18 cellular contexts compared by ENCODE assay signal in the genomic region with DNA sequence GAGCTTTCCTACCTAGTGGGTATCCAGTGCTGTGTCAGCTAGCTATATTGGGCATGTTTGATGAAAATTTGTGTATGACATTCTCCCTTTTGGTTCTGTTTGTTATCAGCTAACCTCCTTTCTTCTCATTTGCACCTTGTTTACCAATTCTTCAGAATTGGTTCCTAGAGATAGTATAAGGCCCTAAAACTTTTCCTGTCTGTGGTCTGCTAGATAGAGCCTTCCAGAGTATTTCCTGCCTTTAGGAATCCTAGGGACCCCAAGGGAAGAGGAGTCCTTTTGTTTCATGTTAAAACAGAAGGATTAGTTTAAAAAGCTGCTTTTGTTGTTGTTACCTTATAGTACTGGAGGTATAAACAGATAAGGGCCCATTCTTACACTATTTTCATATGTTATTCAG. TPM values are rescaled to one million over a fixed set of nuclear protein-coding genes. Genes with fewer than 3 reads are reported as not detected.
A peak's percentile ranks its signal among the peaks of the same experiment; 100 is the strongest.
DNase-seq lines count a peak whose midpoint lies in the region; ATAC-seq and TF ChIP-seq lines count a peak whose summit lies in the region.
"Had no signal": no experiment of that assay in that cellular context is flagged by ENCODE, and none has a peak within 500 bp of the region (broad histone marks: within the 10 kb centered on the region; RNA-seq: fewer than 3 reads in every experiment).

No MANE protein-coding gene starts in this region.

- TF ChIP-seq CTCF in heart left ventricle (IDR thresholded peaks at IDR 0.05), result no peak
- no peak for TF ChIP-seq CTCF in endothelial cell (IDR thresholded peaks at IDR 0.05; ENCODE audit: unreplicated experiment)
- TF ChIP-seq CTCF in upper lobe of left lung (IDR thresholded peaks at IDR 0.05), result no peak
- no peak for TF ChIP-seq CTCF in mucosa of descending colon (IDR thresholded peaks at IDR 0.05)

- H3K4me1 Mint-ChIP-seq in endothelial cell (ENCODE audit: unreplicated experiment), result peaks cover 86% of the 10 kb centered on the region
- H3K4me1 Mint-ChIP-seq in natural killer cell treated with Interleukin-12 subunit alpha and Interleukin-12 subunit beta and Interleukin-15 and Interleukin-18, amount 100 ng/mL, for 72 hours (ENCODE audit: low read depth in 2 of 2), result peaks cover 16 to 24% of the 10 kb centered on the region in 2 donors

- no peaks in the 10 kb centered on the region for H3K9me3 ChIP-seq in heart left ventricle
- no peaks in the 10 kb centered on the region for H3K9me3 ChIP-seq in upper lobe of left lung
- no peaks in the 10 kb centered on the region for H3K9me3 ChIP-seq in mucosa of descending colon
- H3K9me3 ChIP-seq: SJSA1, tibial artery had no signal

- H3K36me3 ChIP-seq in heart left ventricle (peaks cover 0 to 74% (median 65%) of the 10 kb centered on the region in 9 donors), upper lobe of left lung (peaks cover 0 to 63% (median 17%) of the 10 kb centered on the region in 4 donors), mucosa of descending colon (ENCODE audit: low read depth) (no peaks in the 10 kb centered on the region)

- H3K27me3 ChIP-seq in heart left ventricle (no peaks in the 10 kb centered on the region), upper lobe of left lung (no peaks in the 10 kb centered on the region)
- H3K27me3 ChIP-seq: SJSA1, tibial artery had no signal

- TF ChIP-seq POLR2A in heart left ventricle (IDR thresholded peaks at IDR 0.05) (no peak), upper lobe of left lung (IDR thresholded peaks at IDR 0.05) (no peak)

- intact Hi-C loops in heart left ventricle (cut with DNase I), result loop anchor here in 1 of 10 donors (10.0 kb wide), 1 partner anchor 61 kb away; no protein-coding TSS in a partner anchor
- intact Hi-C loops in left cardiac atrium (cut with DNase I), result no loop called here
- intact Hi-C loops in mucosa of descending colon (cut with DNase I, micrococcal nuclease), result no loop called here

- no peak for TF ChIP-seq EP300 in upper lobe of left lung (IDR thresholded peaks at IDR 0.05)

- ATAC-seq in heart left ventricle (no peak), left cardiac atrium (no peak), upper lobe of left lung (ENCODE audit: low FRiP score in 2 of 2) (no peak), HG03439 (IDR thresholded peaks at IDR 0.05; ENCODE audit: unreplicated experiment) (no peak), mucosa of descending colon (no peak)
- no peak for ATAC-seq in natural killer cell treated with Interleukin-12 subunit alpha and Interleukin-12 subunit beta and Interleukin-15 and Interleukin-18, amount 100 ng/mL, for 72 hours

- no peak overlapping the region for H3K4me3 ChIP-seq in heart left ventricle
- H3K4me3 ChIP-seq in upper lobe of left lung, result no peak overlapping the region
- no peak overlapping the region for H3K4me3 ChIP-seq in mucosa of descending colon
- H3K4me3 ChIP-seq: GM23248, SJSA1, tibial artery had no signal

- H3K27ac Mint-ChIP-seq in endothelial cell (ENCODE audit: unreplicated experiment), result peak overlapping the region; percentile 100
- H3K27ac Mint-ChIP-seq in natural killer cell treated with Interleukin-12 subunit alpha and Interleukin-12 subunit beta and Interleukin-15 and Interleukin-18, amount 100 ng/mL, for 72 hours, result peak overlapping the region; percentile 39 to 72

- H3K4me3 Mint-ChIP-seq in endothelial cell (ENCODE audit: unreplicated experiment), result peak overlapping the region; percentile 77
- H3K4me3 Mint-ChIP-seq in natural killer cell treated with Interleukin-12 subunit alpha and Interleukin-12 subunit beta and Interleukin-15 and Interleukin-18, amount 100 ng/mL, for 72 hours, result no peak overlapping the region

- DNase-seq in heart left ventricle (no peak), left cardiac atrium (no peak), endothelial cell (ENCODE audit: low spot score) (no peak), upper lobe of left lung (no peak), mucosa of descending colon (no peak), DMS53 treated with DMSO at 0.1 percent for 48 hours (lab: John Stamatoyannopoulos, UW; ENCODE audit: unreplicated experiment) (no peak)
- DNase-seq in natural killer cell treated with Interleukin-12 subunit alpha and Interleukin-12 subunit beta and Interleukin-15 and Interleukin-18, amount 100 ng/mL, for 72 hours (ENCODE audit: low spot score), result no peak
- DNase-seq: activated T-cell treated with anti-CD3 and anti-CD28 coated beads, Interleukin-2, amount 50 U/mL, for 1 hour; EL; erythroblast; GM23248; NCI-H1694 treated with DMSO at 0.1 percent for 48 hours; stimulated activated CD4-positive, alpha-beta T cell treated with anti-CD3 and anti-CD28 coated beads, Interleukin-4, amount 100 ng/mL, for 1 hour; stimulated activated CD8-positive, alpha-beta memory T cell treated with anti-CD3 and anti-CD28 coated beads, Interleukin-4, amount 100 ng/mL, for 48 hours; T1000 had no signal

- H3K27ac ChIP-seq in heart left ventricle, result peak overlapping the region in 11 of 12 donors; percentile 12 to 93 (median 51)
- H3K27ac ChIP-seq in upper lobe of left lung, result peak overlapping the region; percentile 48 to 81 (median 64)
- H3K27ac ChIP-seq: GM23248, SJSA1, tibial artery had no signal

- peaks cover 8 to 79% (median 57%) of the 10 kb centered on the region in 12 donors for H3K4me1 ChIP-seq in heart left ventricle
- peaks cover 43 to 58% (median 43%) of the 10 kb centered on the region in 4 donors for H3K4me1 ChIP-seq in upper lobe of left lung
- H3K4me1 ChIP-seq in mucosa of descending colon (ENCODE audit: low read depth), result peaks cover 5% of the 10 kb centered on the region

- H3K36me3 Mint-ChIP-seq in endothelial cell (ENCODE audit: low read depth, unreplicated experiment), result peaks cover 26% of the 10 kb centered on the region
- H3K36me3 Mint-ChIP-seq in natural killer cell treated with Interleukin-12 subunit alpha and Interleukin-12 subunit beta and Interleukin-15 and Interleukin-18, amount 100 ng/mL, for 72 hours, result peaks cover 21% of the 10 kb centered on the region

- peaks cover 10% of the 10 kb centered on the region for H3K27me3 Mint-ChIP-seq in endothelial cell (ENCODE audit: unreplicated experiment)
- H3K27me3 Mint-ChIP-seq in natural killer cell treated with Interleukin-12 subunit alpha and Interleukin-12 subunit beta and Interleukin-15 and Interleukin-18, amount 100 ng/mL, for 72 hours, result no peaks in the 10 kb centered on the region

- no peaks in the 10 kb centered on the region for H3K9me3 Mint-ChIP-seq in endothelial cell (ENCODE audit: unreplicated experiment)
- no peaks in the 10 kb centered on the region for H3K9me3 Mint-ChIP-seq in natural killer cell treated with Interleukin-12 subunit alpha and Interleukin-12 subunit beta and Interleukin-15 and Interleukin-18, amount 100 ng/mL, for 72 hours

RNA-seq across cellular contexts. Expression of a gene that starts 11.5 kb away (rescaled TPM):
- 100 to 1,000 TPM in 1 of 9 donors, 10 to 100 TPM in 8; 31.0 to 102 (median 58.0) TPM for total RNA-seq in heart left ventricle
- 10 to 100 TPM; 20.5 to 70.9 TPM for polyA plus RNA-seq in heart left ventricle
- total RNA-seq in left cardiac atrium, result 10 to 100 TPM; 38.2 to 45.3 TPM
- 112 TPM for total RNA-seq in endothelial cell (ENCODE audit: unreplicated experiment)
- 10 to 100 TPM; 38.2 to 52.0 TPM for total RNA-seq in natural killer cell treated with Interleukin-12 subunit alpha and Interleukin-12 subunit beta and Interleukin-15 and Interleukin-18, amount 100 ng/mL, for 72 hours
- 100 to 1,000 TPM in 1 of 6 donors, 10 to 100 TPM in 5; 55.1 to 116 (median 60.4) TPM for total RNA-seq in upper lobe of left lung
- total RNA-seq in mucosa of descending colon, result 10 to 100 TPM; 13.0 to 54.7 (median 18.5) TPM

RNA-seq across cellular contexts. Expression of a gene that starts 33.0 kb away (rescaled TPM):
- total RNA-seq in heart left ventricle (10 to 100 TPM; 23.0 to 48.0 (median 40.6) TPM), left cardiac atrium (10 to 100 TPM; 32.4 to 33.6 TPM), endothelial cell (ENCODE audit: unreplicated experiment) (19.4 TPM), upper lobe of left lung (10 to 100 TPM in 5 of 6 donors, 1 to 10 TPM in 1; 6.3 to 17.5 (median 13.5) TPM), mucosa of descending colon (10 to 100 TPM; 21.7 to 34.4 (median 29.7) TPM)
- 10 to 100 TPM; 52.7 to 54.9 TPM for polyA plus RNA-seq in heart left ventricle
- 10 to 100 TPM; 21.0 to 26.7 TPM for total RNA-seq in natural killer cell treated with Interleukin-12 subunit alpha and Interleukin-12 subunit beta and Interleukin-15 and Interleukin-18, amount 100 ng/mL, for 72 hours
